25 cellular contexts compared by ENCODE assay signal in the genomic region with DNA sequence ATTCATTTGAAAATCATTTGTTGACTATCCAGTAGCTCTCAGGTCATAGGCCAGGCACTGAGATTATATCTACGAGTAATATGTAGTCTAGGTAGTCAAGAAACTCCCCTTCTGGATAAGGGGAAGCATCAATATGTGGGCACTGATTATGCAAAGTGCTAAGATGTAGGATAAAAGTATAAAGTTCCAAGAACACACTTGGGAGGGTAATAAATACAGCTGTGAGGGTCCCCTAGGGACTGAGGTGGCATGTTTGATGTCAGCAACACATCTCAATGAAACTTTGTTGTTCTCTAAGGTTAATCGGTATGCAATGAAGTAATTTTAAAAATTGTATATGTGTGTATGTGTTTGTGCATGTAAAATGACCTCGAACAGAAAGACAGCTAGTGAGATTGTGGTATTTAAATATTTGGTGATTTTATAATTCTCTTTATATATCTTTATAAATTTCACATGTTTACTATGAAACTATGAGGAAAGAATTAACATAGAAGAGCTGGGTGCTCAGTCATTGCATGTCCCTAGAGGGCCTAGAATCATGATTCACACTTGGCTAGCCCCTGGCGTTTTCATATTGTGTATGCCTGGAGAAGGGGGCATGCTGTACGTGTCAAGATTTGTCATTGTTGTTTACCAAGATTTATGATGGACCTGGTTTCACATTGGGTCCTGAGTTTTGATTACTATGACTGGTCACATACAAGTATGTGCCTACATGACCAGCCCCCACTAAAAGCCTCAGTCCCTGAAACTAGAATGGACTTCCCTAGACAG.
DNase-seq lines count a peak whose midpoint lies in the region; ATAC-seq and TF ChIP-seq lines count a peak whose summit lies in the region.
"Had no signal": no experiment of that assay in that cellular context is flagged by ENCODE, and none has a peak within 500 bp of the region (broad histone marks: within the 10 kb centered on the region; RNA-seq: fewer than 3 reads in every experiment).

No MANE protein-coding gene starts in this region.

- no peak overlapping the region for H3K14ac ChIP-seq in IMR-90 (replicated peaks; ENCODE audit: low read depth, low read length)

- no peak overlapping the region for H3K18ac ChIP-seq in IMR-90 (ENCODE audit: low read depth, low read length)

- peaks cover 9% of the 10 kb centered on the region for H3K9me1 ChIP-seq in IMR-90 (ENCODE audit: insufficient read depth, low read length)

- dilution Hi-C loops in IMR-90 (cut with HindIII; ENCODE audit: low sequenced_read_pairs, unreplicated experiment) = no loop called here

- no peak for TF ChIP-seq RAD21 in IMR-90 (IDR thresholded peaks at IDR 0.05; ENCODE audit: low read length)

- in situ Hi-C loops in IMR-90 (cut with MboI; ENCODE audit: low sequenced_read_pairs) = no loop called here

- TF ChIP-seq CTCF in IMR-90 (conservative IDR thresholded peaks at IDR 0.05; ENCODE audit: low read depth, low read length) = no peak
- no peak for TF ChIP-seq CTCF in esophagus muscularis mucosa (IDR thresholded peaks at IDR 0.05)
- TF ChIP-seq CTCF in activated CD8-positive, alpha-beta T cell treated with anti-CD3 and anti-CD28 coated beads for 36 hours (IDR thresholded peaks at IDR 0.05) = no peak
- no peak for TF ChIP-seq CTCF in left lung (IDR thresholded peaks at IDR 0.05)

- H3K9me3 ChIP-seq in IMR-90 (ENCODE audit: control insufficient read depth, insufficient read depth, low read length) = no peaks in the 10 kb centered on the region
- H3K9me3 ChIP-seq in esophagus muscularis mucosa = no peaks in the 10 kb centered on the region
- H3K9me3 ChIP-seq in left lung = no peaks in the 10 kb centered on the region
- H3K9me3 ChIP-seq: body of pancreas had no signal

- H2BK15ac ChIP-seq in IMR-90 (ENCODE audit: low read depth, low read length) = 0 out of 3 replicates have a peak overlapping the region, but pooled peaks have one; percentile 27

- BruUV-seq in IMR-90 (replicated peaks; lab: Mats Ljungman, UMichigan) = no TSS peak

- 0 out of 2 replicates have a peak overlapping the region, but pooled peaks have one; percentile 52 for H2AK5ac ChIP-seq in IMR-90 (ENCODE audit: low read depth, low read length)

- DNase-seq in IMR-90 (no peak), esophagus muscularis mucosa (ENCODE audit: extremely low spot score) (peak; percentile 21), SIG-M5 treated with dmso at 0.1 percent for 504 hours (lab: John Stamatoyannopoulos, UW; ENCODE audit: unreplicated experiment) (no peak), left lung (no peak)
- DNase-seq in activated CD8-positive, alpha-beta T cell treated with anti-CD3 and anti-CD28 coated beads for 36 hours = no peak
- DNase-seq: activated CD4-positive, alpha-beta memory T cell treated with anti-CD3 and anti-CD28 coated beads for 36 hours; activated CD4-positive, CD25-positive, alpha-beta regulatory T cell; activated gamma-delta T cell; activated naive CD8-positive, alpha-beta T cell treated with anti-CD3 and anti-CD28 coated beads, Interleukin-2, amount 50 U/mL, for 24 hours; activated T-cell treated with anti-CD3 and anti-CD28 coated beads for 4 hours; body of pancreas; effector memory CD4-positive, alpha-beta T cell; glutamatergic neuron; mesenchymal stem cell; NCI-H187; NCI-H69; stimulated activated CD4-positive, alpha-beta T cell treated with anti-CD3 and anti-CD28 coated beads, Interleukin-2, amount 100 ng/mL, for 24 hours; stimulated activated naive CD4-positive, alpha-beta T cell; T1000 had no signal

- H4K20me1 ChIP-seq in IMR-90 (ENCODE audit: insufficient read depth, low read length) = no peaks in the 10 kb centered on the region

- H2AFZ ChIP-seq in ACC112 (ENCODE audit: low read length, unreplicated experiment) = no peak overlapping the region
- no peak overlapping the region for H2AFZ ChIP-seq in IMR-90 (replicated peaks; ENCODE audit: low read length, poor library complexity)

- H3K23ac ChIP-seq in IMR-90 (ENCODE audit: low read depth, low read length) = no peak overlapping the region

- POLR2A ChIA-PET in IMR-90 (lab: Charles Lee; ENCODE audit: unreplicated experiment) = no interaction called here
- POLR2A ChIA-PET in activated CD8-positive, alpha-beta T cell treated with anti-CD3 and anti-CD28 coated beads for 36 hours (lab: Charles Lee) = no interaction called here

- H3K4me3 Mint-ChIP-seq in activated CD8-positive, alpha-beta T cell treated with anti-CD3 and anti-CD28 coated beads for 36 hours = no peak overlapping the region
- H3K4me3 Mint-ChIP-seq: activated CD4-positive, alpha-beta memory T cell treated with anti-CD3 and anti-CD28 coated beads for 36 hours; activated naive CD8-positive, alpha-beta T cell treated with anti-CD3 and anti-CD28 coated beads, Interleukin-2, amount 50 U/mL, for 24 hours had no signal

- H3K79me1 ChIP-seq in IMR-90 (ENCODE audit: low read depth in 1 of 2, low read length in 2 of 2) = no peaks in the 10 kb centered on the region

- peaks cover 60% of the 10 kb centered on the region for H3K4me1 ChIP-seq in ACC112 (ENCODE audit: control insufficient read depth, insufficient read depth, low read length, unreplicated experiment)
- peaks cover 11% of the 10 kb centered on the region for H3K4me1 ChIP-seq in IMR-90 (ENCODE audit: control insufficient read depth, insufficient read depth, low read length)
- H3K4me1 ChIP-seq in esophagus muscularis mucosa = peaks cover 6 to 7% (median 6%) of the 10 kb centered on the region in 4 donors
- no peaks in the 10 kb centered on the region for H3K4me1 ChIP-seq in left lung

- H3K56ac ChIP-seq in IMR-90 (ENCODE audit: extremely low read depth, insufficient read depth, low read length) = no peak overlapping the region

- no peaks in the 10 kb centered on the region for H3K27me3 ChIP-seq in ACC112 (ENCODE audit: insufficient read depth, low read length)
- no peaks in the 10 kb centered on the region for H3K27me3 ChIP-seq in IMR-90 (ENCODE audit: control insufficient read depth, insufficient read depth, low read length)
- H3K27me3 ChIP-seq in esophagus muscularis mucosa = no peaks in the 10 kb centered on the region
- no peaks in the 10 kb centered on the region for H3K27me3 ChIP-seq in left lung
- H3K27me3 ChIP-seq: body of pancreas had no signal

- CTCF ChIA-PET in IMR-90 (lab: Yijun Ruan, JAX) = interaction anchor here (1.1 kb wide), 1 partner anchor 10 kb away, joined by 3 read pairs; no protein-coding TSS in a partner anchor
- CTCF ChIA-PET in activated CD8-positive, alpha-beta T cell treated with anti-CD3 and anti-CD28 coated beads for 36 hours (lab: Charles Lee) = no interaction called here

- H3K36me3 ChIP-seq in ACC112 (ENCODE audit: insufficient read depth, low read length) = no peaks in the 10 kb centered on the region
- no peaks in the 10 kb centered on the region for H3K36me3 ChIP-seq in IMR-90 (ENCODE audit: control insufficient read depth, insufficient read depth, low read length)
- H3K36me3 ChIP-seq in esophagus muscularis mucosa = no peaks in the 10 kb centered on the region
- H3K36me3 ChIP-seq in left lung = no peaks in the 10 kb centered on the region

- H3K27ac ChIP-seq in ACC112 (ENCODE audit: low read depth, low read length) = peak overlapping the region; percentile 28; the same call in 1 of the 2 replicates
- no peak overlapping the region for H3K27ac ChIP-seq in IMR-90 (ENCODE audit: insufficient read depth, low read length)
- no peak overlapping the region for H3K27ac ChIP-seq in esophagus muscularis mucosa (replicated peaks in 1 of 4)
- no peak overlapping the region for H3K27ac ChIP-seq in left lung
- H3K27ac ChIP-seq: body of pancreas, C4-2B had no signal

- no peak overlapping the region for H2BK20ac ChIP-seq in IMR-90 (ENCODE audit: low read depth, low read length)

- H3K27me3 Mint-ChIP-seq in activated CD8-positive, alpha-beta T cell treated with anti-CD3 and anti-CD28 coated beads for 36 hours = peaks cover 5% of the 10 kb centered on the region

- H4K5ac ChIP-seq in IMR-90 (ENCODE audit: low read depth, low read length) = no peak overlapping the region

- no peaks in the 10 kb centered on the region for H3K36me3 Mint-ChIP-seq in activated CD8-positive, alpha-beta T cell treated with anti-CD3 and anti-CD28 coated beads for 36 hours (ENCODE audit: low read depth)
- H3K36me3 Mint-ChIP-seq: activated CD4-positive, alpha-beta memory T cell treated with anti-CD3 and anti-CD28 coated beads for 36 hours had no signal

- no peak overlapping the region for H4K8ac ChIP-seq in IMR-90 (ENCODE audit: low read depth in 2 of 2, low read length in 2 of 2)

- H2BK120ac ChIP-seq in IMR-90 (ENCODE audit: low read depth, low read length) = no peak overlapping the region

- H4K91ac ChIP-seq in IMR-90 (ENCODE audit: insufficient read depth, low read depth, low read length) = no peak overlapping the region; the same call in 1 of the 2 replicates

- no peak overlapping the region for H3K4me3 ChIP-seq in ACC112 (ENCODE audit: low read depth, low read length)
- H3K4me3 ChIP-seq in IMR-90 (ENCODE audit: insufficient read depth, low read depth, low read length) = no peak overlapping the region
- no peak overlapping the region for H3K4me3 ChIP-seq in esophagus muscularis mucosa
- no peak overlapping the region for H3K4me3 ChIP-seq in left lung
- H3K4me3 ChIP-seq: body of pancreas, K562, skin epidermis had no signal

- TF ChIP-seq POLR2A in IMR-90 (IDR thresholded peaks at IDR 0.05; ENCODE audit: low read depth, low read length) (no peak), esophagus muscularis mucosa (IDR thresholded peaks at IDR 0.05; ENCODE audit: low read depth) (no peak)

- no peak overlapping the region for H3K4me2 ChIP-seq in IMR-90 (ENCODE audit: low read depth, low read length)

- no peaks in the 10 kb centered on the region for H3K79me2 ChIP-seq in ACC112 (ENCODE audit: control insufficient read depth, insufficient read depth, low read length, unreplicated experiment)

- H3K4ac ChIP-seq in IMR-90 (ENCODE audit: low read depth, low read length) = no peak overlapping the region

- H2BK5ac ChIP-seq in IMR-90 (ENCODE audit: low read depth, low read length, poor library complexity, severe bottlenecking) = no peak overlapping the region

- H3K9ac ChIP-seq in IMR-90 (ENCODE audit: low read depth, low read length) = no peak overlapping the region

- no peak for TF ChIP-seq EP300 in esophagus muscularis mucosa (IDR thresholded peaks at IDR 0.05)

- 90% methylated on average over 2 of the region's 5 CpGs; no CpG with 5 or more reads in 1 of the 2 experiments for WGBS in IMR-90 (ENCODE audit: extremely low coverage in 2 of 2, insufficient read length in 1 of 2), 2 experiments
- 93% methylated on average over 5 of the region's 5 CpGs for WGBS in esophagus muscularis mucosa

- H3K9me3 Mint-ChIP-seq in activated CD8-positive, alpha-beta T cell treated with anti-CD3 and anti-CD28 coated beads for 36 hours = no peaks in the 10 kb centered on the region
- H3K9me3 Mint-ChIP-seq: activated CD4-positive, alpha-beta memory T cell treated with anti-CD3 and anti-CD28 coated beads for 36 hours; activated naive CD8-positive, alpha-beta T cell treated with anti-CD3 and anti-CD28 coated beads, Interleukin-2, amount 50 U/mL, for 24 hours had no signal

- ATAC-seq in GM21423 (IDR thresholded peaks at IDR 0.05; ENCODE audit: unreplicated experiment) (peak; percentile 36), IMR-90 (ENCODE audit: low read depth) (no peak), GM21381 (IDR thresholded peaks at IDR 0.05; ENCODE audit: unreplicated experiment) (no peak), left lung (no peak)
- no peak for ATAC-seq in activated CD8-positive, alpha-beta T cell treated with anti-CD3 and anti-CD28 coated beads for 36 hours
- ATAC-seq: activated naive CD8-positive, alpha-beta T cell treated with anti-CD3 and anti-CD28 coated beads, Interleukin-2, amount 50 U/mL, for 24 hours; body of pancreas; K562 had no signal

- no peak overlapping the region for H2AK9ac ChIP-seq in IMR-90 (replicated peaks; ENCODE audit: low read depth, low read length, poor library complexity)

- no peak overlapping the region for H3K27ac Mint-ChIP-seq in activated CD8-positive, alpha-beta T cell treated with anti-CD3 and anti-CD28 coated beads for 36 hours
- H3K27ac Mint-ChIP-seq: activated CD4-positive, alpha-beta memory T cell treated with anti-CD3 and anti-CD28 coated beads for 36 hours; activated naive CD8-positive, alpha-beta T cell treated with anti-CD3 and anti-CD28 coated beads, Interleukin-2, amount 50 U/mL, for 24 hours had no signal

- H3K4me1 Mint-ChIP-seq in activated CD8-positive, alpha-beta T cell treated with anti-CD3 and anti-CD28 coated beads for 36 hours (ENCODE audit: low read depth) = peaks cover 9% of the 10 kb centered on the region

- intact Hi-C loops in IMR-90 (cut with micrococcal nuclease) = loop anchor here (10.0 kb wide), 1 partner anchor 407 kb away; no protein-coding TSS in a partner anchor
- intact Hi-C loops in esophagus muscularis mucosa (cut with DNase I) = no loop called here
- intact Hi-C loops in activated CD8-positive, alpha-beta T cell treated with anti-CD3 and anti-CD28 coated beads for 36 hours (cut with micrococcal nuclease) = no loop called here
- intact Hi-C loops in left lung (cut with DNase I) = no loop called here
